7 cellular contexts compared by ENCODE assay signal in the genomic region with DNA sequence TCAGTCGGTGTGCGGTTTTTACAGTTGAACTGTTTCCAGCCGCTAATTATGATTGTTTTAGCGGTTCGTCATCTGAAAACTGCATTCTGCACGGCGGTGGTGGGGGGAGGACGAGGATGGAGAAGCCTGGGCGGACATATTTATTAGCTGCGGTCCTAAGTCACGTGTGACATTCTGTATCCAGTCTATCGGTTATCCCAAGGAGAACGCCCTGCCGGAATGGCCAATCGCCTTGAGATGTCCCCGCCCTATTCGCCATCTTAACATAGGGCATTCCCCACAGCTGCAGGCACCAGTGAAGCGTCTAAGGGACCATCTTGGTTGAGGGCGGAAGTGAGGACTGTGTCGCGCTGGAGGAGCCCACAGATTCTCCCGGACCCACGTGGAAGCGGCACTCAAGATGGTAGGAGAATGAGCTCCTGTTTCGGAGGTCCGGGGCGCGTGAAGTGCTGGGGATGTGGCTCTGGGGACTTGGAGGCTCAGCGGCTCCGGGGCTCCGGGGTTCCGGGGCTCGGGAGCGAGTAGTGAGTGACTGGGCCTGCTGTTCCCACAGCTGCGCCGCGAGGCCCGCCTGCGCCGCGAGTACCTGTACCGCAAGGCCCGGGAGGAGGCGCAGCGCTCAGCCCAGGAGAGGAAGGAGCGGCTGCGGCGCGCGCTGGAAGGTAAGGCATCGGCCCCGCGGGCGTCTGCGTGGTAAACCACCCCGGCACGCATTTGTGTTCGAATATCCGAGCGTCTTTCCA. TPM values are rescaled to one million over a fixed set of nuclear protein-coding genes. Genes with fewer than 3 reads are reported as not detected.
A peak's percentile ranks its signal among the peaks of the same experiment; 100 is the strongest.
DNase-seq lines count a peak whose midpoint lies in the region; ATAC-seq, FAIRE-seq and TF ChIP-seq lines count a peak whose summit lies in the region.

A gene with protein sequence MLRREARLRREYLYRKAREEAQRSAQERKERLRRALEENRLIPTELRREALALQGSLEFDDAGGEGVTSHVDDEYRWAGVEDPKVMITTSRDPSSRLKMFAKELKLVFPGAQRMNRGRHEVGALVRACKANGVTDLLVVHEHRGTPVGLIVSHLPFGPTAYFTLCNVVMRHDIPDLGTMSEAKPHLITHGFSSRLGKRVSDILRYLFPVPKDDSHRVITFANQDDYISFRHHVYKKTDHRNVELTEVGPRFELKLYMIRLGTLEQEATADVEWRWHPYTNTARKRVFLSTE (plus strand): TSS at position 365 of the 743 bp plus-strand sequence. CDS start 36 bp downstream, at position 401.

- no peaks in the 10 kb centered on the region for H3K27me3 Mint-ChIP-seq in T-helper 2 cell treated with Interferon-gamma antibody and Interleukin-4, amounts not matched to agents 5 μg/mL and 100 μg/mL, for 36 hours (ENCODE audit: low read depth)
- no peaks in the 10 kb centered on the region for H3K27me3 Mint-ChIP-seq in astrocyte (ENCODE audit: low read depth, unreplicated experiment)

- peaks cover 14% of the 10 kb centered on the region for H3K4me1 Mint-ChIP-seq in T-helper 2 cell treated with Interferon-gamma antibody and Interleukin-4, amounts not matched to agents 5 μg/mL and 100 μg/mL, for 36 hours (ENCODE audit: low read depth)
- peaks cover 11% of the 10 kb centered on the region for H3K4me1 Mint-ChIP-seq in astrocyte (ENCODE audit: low read depth, unreplicated experiment)

- peak within 1 kb of the TSS; percentile 100 for H3K4me3 Mint-ChIP-seq in T-helper 2 cell treated with Interferon-gamma antibody and Interleukin-4, amounts not matched to agents 5 μg/mL and 100 μg/mL, for 36 hours
- H3K4me3 Mint-ChIP-seq in astrocyte (ENCODE audit: unreplicated experiment), result peak within 1 kb of the TSS; percentile 100

- H2AFZ ChIP-seq in astrocyte (ENCODE audit: low read depth, low read length), result peak within 1 kb of the TSS; percentile 88

- peak; percentile 89 for ATAC-seq in GM18498 (IDR thresholded peaks at IDR 0.05; ENCODE audit: unreplicated experiment)
- peak; percentile 88 for ATAC-seq in HG02943 (IDR thresholded peaks at IDR 0.05; ENCODE audit: low read depth, unreplicated experiment)

- H3K79me2 ChIP-seq in astrocyte (ENCODE audit: insufficient read depth, low read length), result peaks cover 35% of the 10 kb centered on the region

- no peaks in the 10 kb centered on the region for H3K9me3 ChIP-seq in astrocyte (ENCODE audit: insufficient read depth, low read depth, low read length)

- TF ChIP-seq CTCF in astrocyte (IDR thresholded peaks at IDR 0.05; ENCODE audit: insufficient read depth, low read depth, low read length), result no peak

- no peaks in the 10 kb centered on the region for H3K27me3 ChIP-seq in astrocyte (ENCODE audit: insufficient read depth, low read length)

- peak; percentile 80 for DNase-seq in NCI-H187 treated with DMSO at 0.1 percent for 48 hours (lab: John Stamatoyannopoulos, UW)
- peak; percentile 95 for DNase-seq in T-helper 2 cell treated with Interferon-gamma antibody and Interleukin-4, amounts not matched to agents 5 μg/mL and 100 μg/mL, for 36 hours (ENCODE audit: low spot score)
- DNase-seq in astrocyte (ENCODE audit: low read depth), result peak; percentile 100
- peak; percentile 96 for DNase-seq in hepatic stellate cell (ENCODE audit: low spot score)
- DNase-seq in renal cortical epithelial cell (ENCODE audit: low read depth), result peak; percentile 99

- FAIRE-seq in astrocyte (lab: Jason Lieb, UNC), result peak; percentile 45

- peaks cover 56% of the 10 kb centered on the region for H3K36me3 Mint-ChIP-seq in T-helper 2 cell treated with Interferon-gamma antibody and Interleukin-4, amounts not matched to agents 5 μg/mL and 100 μg/mL, for 36 hours (ENCODE audit: low read depth)
- peaks cover 30% of the 10 kb centered on the region for H3K36me3 Mint-ChIP-seq in astrocyte (ENCODE audit: low read depth, unreplicated experiment)

- H3K4me1 ChIP-seq in astrocyte (ENCODE audit: insufficient read depth, low read length), result peaks cover 8% of the 10 kb centered on the region

- peaks cover 22% of the 10 kb centered on the region for H4K20me1 ChIP-seq in astrocyte (ENCODE audit: insufficient read depth, low read length)

- H3K9ac ChIP-seq in astrocyte (ENCODE audit: low read length), result peak within 1 kb of the TSS; percentile 81

- peak within 1 kb of the TSS; percentile 77 for H3K4me3 ChIP-seq in astrocyte (ENCODE audit: insufficient read depth, low read depth, low read length)

- peak within 1 kb of the TSS; percentile 76 for H3K27ac ChIP-seq in astrocyte (ENCODE audit: low read depth, low read length)

- peak within 1 kb of the TSS; percentile 86 for H3K4me2 ChIP-seq in astrocyte (ENCODE audit: low read length)

- H3K36me3 ChIP-seq in astrocyte (ENCODE audit: insufficient read depth, low read length), result peaks cover 34% of the 10 kb centered on the region

- H3K27ac Mint-ChIP-seq in T-helper 2 cell treated with Interferon-gamma antibody and Interleukin-4, amounts not matched to agents 5 μg/mL and 100 μg/mL, for 36 hours, result peak within 1 kb of the TSS; percentile 98
- H3K27ac Mint-ChIP-seq in astrocyte (ENCODE audit: unreplicated experiment), result peak within 1 kb of the TSS; percentile 98

- no peaks in the 10 kb centered on the region for H3K9me3 Mint-ChIP-seq in T-helper 2 cell treated with Interferon-gamma antibody and Interleukin-4, amounts not matched to agents 5 μg/mL and 100 μg/mL, for 36 hours
- H3K9me3 Mint-ChIP-seq in astrocyte (ENCODE audit: unreplicated experiment), result peaks cover 7% of the 10 kb centered on the region

RNA-seq across cellular contexts. Expression of the gene that starts here (rescaled TPM):
- total RNA-seq in astrocyte (65.5 and 78.9 TPM in 2 replicates), renal cortical epithelial cell (96.5 and 102 TPM in 2 replicates)

Comparison
In these comparisons a context has a peak if more than half of its experiments do, and no peak if none do; other contexts are left out.
1. Peak in every context shown above with its lines: DNase-seq, ATAC-seq, H3K4me3 ChIP-seq and H3K27ac ChIP-seq.